ENCODE assay signal across 8 cellular contexts in the genomic region with DNA sequence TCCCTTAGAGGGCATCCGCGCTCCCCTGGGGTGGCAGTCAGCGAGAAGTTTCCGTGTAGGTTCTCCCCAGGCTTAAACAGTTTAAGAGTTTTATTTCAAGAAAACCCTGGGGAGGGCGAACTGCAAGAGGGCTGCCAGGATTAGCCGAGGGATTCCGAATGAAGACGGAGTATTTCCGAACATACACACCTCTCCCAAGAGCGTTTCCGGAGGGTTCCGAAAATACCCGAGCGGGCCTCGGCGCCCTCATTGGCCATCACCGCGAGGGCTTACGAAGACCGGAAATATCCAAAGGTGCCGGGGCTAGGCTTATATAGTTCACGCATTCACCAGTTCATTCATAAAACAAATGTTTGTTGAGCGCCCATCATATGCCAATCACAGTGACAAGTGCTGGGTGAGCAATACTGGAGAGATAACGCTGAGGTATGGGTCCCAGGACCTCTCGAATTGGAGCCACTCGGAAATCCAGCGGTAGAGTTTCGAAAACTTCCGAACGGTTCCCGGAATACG. TPM values are rescaled to one million over a fixed set of nuclear protein-coding genes. Genes with fewer than 3 reads are reported as not detected.
DNase-seq lines count a peak whose midpoint lies in the region; ATAC-seq, FAIRE-seq and TF ChIP-seq lines count a peak whose summit lies in the region.

No MANE protein-coding gene starts in this region.

- H3K4me3 Mint-ChIP-seq in activated CD4-positive, alpha-beta T cell treated with anti-CD3 and anti-CD28 coated beads for 36 hours = peak overlapping the region; percentile 89

- H3K36me3 Mint-ChIP-seq in activated CD4-positive, alpha-beta T cell treated with anti-CD3 and anti-CD28 coated beads for 36 hours (ENCODE audit: low read depth) = peaks cover 57% of the 10 kb centered on the region

- DNase-seq in AG09309 (ENCODE audit: low read depth) (peak; percentile 79), GM19239 (ENCODE audit: insufficient read length, low spot score) (peak; percentile 93), NCI-H510A (lab: John Stamatoyannopoulos, UW) (peak; percentile 87), choroid plexus epithelial cell (ENCODE audit: low read depth) (peak; percentile 98), kidney tubule cell (ENCODE audit: low spot score) (peak; percentile 96)
- peak; percentile 98 for DNase-seq in activated CD4-positive, alpha-beta T cell treated with anti-CD3 and anti-CD28 coated beads for 36 hours
- peak; percentile 89 to 97 for DNase-seq in stimulated activated CD4-positive, alpha-beta T cell treated with anti-CD3 and anti-CD28 coated beads, Interleukin-15, amount 100 ng/mL, for 48 hours (ENCODE audit: low read depth in 2 of 2)

- intact Hi-C loops in activated CD4-positive, alpha-beta T cell treated with anti-CD3 and anti-CD28 coated beads for 36 hours (cut with DNase I, micrococcal nuclease) = loop anchor here (1.0 to 10.0 kb wide), 18 partner anchors 23 to 1194 kb away; partner anchors contain the start of genes KMT5C (in 2 of the 2), EPN1 (in 1 of the 2), FIZ1 (in 1 of the 2) and HSPBP1 (in 1 of the 2)

- H3K9me3 Mint-ChIP-seq in activated CD4-positive, alpha-beta T cell treated with anti-CD3 and anti-CD28 coated beads for 36 hours (ENCODE audit: low read depth) = no peaks in the 10 kb centered on the region

- H3K27ac Mint-ChIP-seq in activated CD4-positive, alpha-beta T cell treated with anti-CD3 and anti-CD28 coated beads for 36 hours = peak overlapping the region; percentile 98

- CTCF ChIA-PET in activated CD4-positive, alpha-beta T cell treated with anti-CD3 and anti-CD28 coated beads for 36 hours (lab: Charles Lee) = interaction anchor here (0.6 to 1.2 kb wide), 5 partner anchors 12 to 118 kb away, joined by 3 to 4 read pairs (median 3); no protein-coding TSS in a partner anchor

- no peak for TF ChIP-seq CTCF in AG09309 (IDR thresholded peaks at IDR 0.05; ENCODE audit: control insufficient read depth, insufficient read depth, low read depth, low read length, missing control alignments)
- TF ChIP-seq CTCF in choroid plexus epithelial cell (conservative IDR thresholded peaks at IDR 0.05; ENCODE audit: low read depth, low read length) = no peak

- H3K27me3 Mint-ChIP-seq in activated CD4-positive, alpha-beta T cell treated with anti-CD3 and anti-CD28 coated beads for 36 hours = no peaks in the 10 kb centered on the region

- H3K4me1 Mint-ChIP-seq in activated CD4-positive, alpha-beta T cell treated with anti-CD3 and anti-CD28 coated beads for 36 hours = peaks cover 51% of the 10 kb centered on the region

- peak overlapping the region; percentile 45 for H3K4me3 ChIP-seq in AG09309 (ENCODE audit: control insufficient read depth, low read depth, low read length)
- H3K4me3 ChIP-seq in choroid plexus epithelial cell (ENCODE audit: low read depth, low read length) = peak overlapping the region; percentile 59

- no peak for FAIRE-seq in GM19239 (lab: Jason Lieb, UNC)

- POLR2A ChIA-PET in activated CD4-positive, alpha-beta T cell treated with anti-CD3 and anti-CD28 coated beads for 36 hours (lab: Charles Lee) = interaction anchor here (3.1 kb wide), 1 partner anchor 22 kb away, joined by 19 read pairs; the partner anchor contains the start of gene UBE2S

- peak; percentile 55 for ATAC-seq in HG03439 (IDR thresholded peaks at IDR 0.05; ENCODE audit: unreplicated experiment)
- ATAC-seq in activated CD4-positive, alpha-beta T cell treated with anti-CD3 and anti-CD28 coated beads for 36 hours = peak; percentile 86

RNA-seq across cellular contexts. Expression of gene RPL28, which starts 0.4 kb away (rescaled TPM):
- total RNA-seq in activated CD4-positive, alpha-beta T cell treated with anti-CD3 and anti-CD28 coated beads for 36 hours = 1,000 to 10,000 TPM; 2,751 to 4,078 TPM

RNA-seq across cellular contexts. Expression of gene TMEM238, which starts 1.2 kb away (rescaled TPM):
- 1 to 10 TPM; 5.9 to 6.3 TPM for total RNA-seq in activated CD4-positive, alpha-beta T cell treated with anti-CD3 and anti-CD28 coated beads for 36 hours

RNA-seq across cellular contexts. Expression of gene TMEM190, which starts 8.7 kb away (rescaled TPM):
- total RNA-seq in activated CD4-positive, alpha-beta T cell treated with anti-CD3 and anti-CD28 coated beads for 36 hours = not detected

RNA-seq across cellular contexts. Expression of gene IL11, which starts 15.0 kb away (rescaled TPM):
- total RNA-seq in activated CD4-positive, alpha-beta T cell treated with anti-CD3 and anti-CD28 coated beads for 36 hours = under 1 TPM; 0.09 to 0.18 TPM

RNA-seq across cellular contexts. Expression of gene GARIN5B, which starts 22.2 kb away (rescaled TPM):
- not detected for total RNA-seq in activated CD4-positive, alpha-beta T cell treated with anti-CD3 and anti-CD28 coated beads for 36 hours

Comparison
In these comparisons a context has a peak if more than half of its experiments do, and no peak if none do; other contexts are left out.
1. Peak in every context shown above with its lines: DNase-seq, ATAC-seq and H3K4me3 ChIP-seq.